16 cellular contexts compared by ENCODE assay signal in genomic region chr17:48734328-48735056, GRCh38. TPM values are rescaled to one million over a fixed set of nuclear protein-coding genes. Genes with fewer than 3 reads are reported as not detected.
DNase-seq lines count a peak whose midpoint lies in the region; ATAC-seq and TF ChIP-seq lines count a peak whose summit lies in the region.
"Had no signal": no experiment of that assay in that cellular context is flagged by ENCODE, and none has a peak within 500 bp of the region (broad histone marks: within the 10 kb centered on the region; RNA-seq: fewer than 3 reads in every experiment).

No MANE protein-coding gene starts in this region.

- H3K27me3 Mint-ChIP-seq in activated CD4-positive, alpha-beta T cell treated with anti-CD3 and anti-CD28 coated beads, Interleukin-2, amount 10 ng/mL, durations not matched to agents 7 days and 5 days, result peaks cover 95% of the 10 kb centered on the region
- H3K27me3 Mint-ChIP-seq in effector memory CD8-positive, alpha-beta T cell, result peaks cover 86 to 95% of the 10 kb centered on the region in 2 donors

- no peak overlapping the region for H3K4me3 Mint-ChIP-seq in activated CD4-positive, alpha-beta T cell treated with anti-CD3 and anti-CD28 coated beads, Interleukin-2, amount 10 ng/mL, durations not matched to agents 7 days and 5 days
- H3K4me3 Mint-ChIP-seq in effector memory CD8-positive, alpha-beta T cell, result no peak overlapping the region

- H3K4me3 ChIP-seq in H7 (ENCODE audit: insufficient read depth, low read depth, low read length) (peak overlapping the region; percentile 22; the same call in 1 of the 2 replicates), SK-N-MC (peak overlapping the region; percentile 74), sigmoid colon (no peak overlapping the region)
- H3K4me3 ChIP-seq: HAP-1 had no signal

- H3K4me1 Mint-ChIP-seq in activated CD4-positive, alpha-beta T cell treated with anti-CD3 and anti-CD28 coated beads, Interleukin-2, amount 10 ng/mL, durations not matched to agents 7 days and 5 days, result peaks cover 8% of the 10 kb centered on the region
- peaks cover 18% of the 10 kb centered on the region in 2 donors for H3K4me1 Mint-ChIP-seq in effector memory CD8-positive, alpha-beta T cell (ENCODE audit: low read depth in 2 of 2)

- H3K27me3 ChIP-seq in H7 (ENCODE audit: control insufficient read depth, insufficient read depth, low read length), result peaks cover 100% of the 10 kb centered on the region
- H3K27me3 ChIP-seq in sigmoid colon, result peaks cover 66 to 100% (median 96%) of the 10 kb centered on the region in 3 donors

- intact Hi-C loops in sigmoid colon (cut with DNase I), result no loop called here

- H3K27ac Mint-ChIP-seq in activated CD4-positive, alpha-beta T cell treated with anti-CD3 and anti-CD28 coated beads, Interleukin-2, amount 10 ng/mL, durations not matched to agents 7 days and 5 days, result no peak overlapping the region
- no peak overlapping the region for H3K27ac Mint-ChIP-seq in effector memory CD8-positive, alpha-beta T cell

- peak overlapping the region; percentile 84 for H3K9ac ChIP-seq in SK-N-MC (ENCODE audit: insufficient read length)

- no peak for TF ChIP-seq POLR2A in sigmoid colon (IDR thresholded peaks at IDR 0.05)

- CTCF ChIA-PET in activated CD4-positive, alpha-beta T cell treated with anti-CD3 and anti-CD28 coated beads, Interleukin-2, amount 10 ng/mL, durations not matched to agents 7 days and 5 days (lab: Charles Lee), result interaction anchor here (0.6 to 1.0 kb wide), 2 partner anchors 10 to 12 kb away, joined by 3 to 5 read pairs; no protein-coding TSS in a partner anchor

- no peaks in the 10 kb centered on the region for H3K9me3 ChIP-seq in SK-N-MC (ENCODE audit: low read depth, low read length)
- H3K9me3 ChIP-seq in sigmoid colon, result no peaks in the 10 kb centered on the region
- H3K9me3 ChIP-seq: HAP-1 had no signal

- TF ChIP-seq EP300 in sigmoid colon (IDR thresholded peaks at IDR 0.05), result no peak

- peaks cover 3% of the 10 kb centered on the region for H3K36me3 Mint-ChIP-seq in activated CD4-positive, alpha-beta T cell treated with anti-CD3 and anti-CD28 coated beads, Interleukin-2, amount 10 ng/mL, durations not matched to agents 7 days and 5 days (ENCODE audit: low read depth)
- peaks cover 2% of the 10 kb centered on the region for H3K36me3 Mint-ChIP-seq in effector memory CD8-positive, alpha-beta T cell (ENCODE audit: insufficient read depth)
- H3K36me3 Mint-ChIP-seq: CD4-positive, alpha-beta memory T cell had no signal

- H3K27ac ChIP-seq in SK-N-MC, result peak overlapping the region; percentile 99
- no peak overlapping the region for H3K27ac ChIP-seq in sigmoid colon

- WGBS in sigmoid colon, 2 donors, result 33 to 74% methylated on average over 14 of the region's 14 CpGs

- H3K36me3 ChIP-seq in H7 (replicated peaks; ENCODE audit: control insufficient read depth, insufficient read depth, low read length), result no peaks in the 10 kb centered on the region
- H3K36me3 ChIP-seq in SK-N-MC (ENCODE audit: insufficient read depth, low read length), result no peaks in the 10 kb centered on the region
- no peaks in the 10 kb centered on the region for H3K36me3 ChIP-seq in sigmoid colon
- H3K36me3 ChIP-seq: HAP-1 had no signal

- peaks cover 0 to 11% (median 8%) of the 10 kb centered on the region in 4 donors for H3K4me1 ChIP-seq in sigmoid colon

- no peak for ATAC-seq in effector memory CD8-positive, alpha-beta T cell (replicated peaks)
- ATAC-seq in HG02884 (IDR thresholded peaks at IDR 0.05; ENCODE audit: unreplicated experiment), result no peak

- no peak for TF ChIP-seq CTCF in sigmoid colon (IDR thresholded peaks at IDR 0.05)

- POLR2A ChIA-PET in activated CD4-positive, alpha-beta T cell treated with anti-CD3 and anti-CD28 coated beads, Interleukin-2, amount 10 ng/mL, durations not matched to agents 7 days and 5 days (lab: Charles Lee), result no interaction called here

- H3K9me3 Mint-ChIP-seq in activated CD4-positive, alpha-beta T cell treated with anti-CD3 and anti-CD28 coated beads, Interleukin-2, amount 10 ng/mL, durations not matched to agents 7 days and 5 days, result no peaks in the 10 kb centered on the region
- H3K9me3 Mint-ChIP-seq in effector memory CD8-positive, alpha-beta T cell, result no peaks in the 10 kb centered on the region

- DNase-seq in H7 (no peak), SK-N-MC (ENCODE audit: low read depth, low spot score) (no peak), left kidney (ENCODE audit: low read depth, low spot score) (peak; percentile 72), sigmoid colon (peak; percentile 46), NCI-H510A (lab: John Stamatoyannopoulos, UW) (no peak)
- no peak for DNase-seq in activated CD4-positive, alpha-beta T cell treated with anti-CD3 and anti-CD28 coated beads, Interleukin-2, amount 10 ng/mL, durations not matched to agents 7 days and 5 days
- no peak for DNase-seq in effector memory CD8-positive, alpha-beta T cell
- DNase-seq: ACHN; CD4-positive, alpha-beta memory T cell; Kasumi-1; NCI-H1417 treated with DMSO at 0.1 percent for 48 hours; NCI-H2029 treated with DMSO at 0.1 percent for 48 hours; NCI-H524 had no signal

RNA-seq across cellular contexts. Expression of gene HOXB13, which starts 5.9 kb away (rescaled TPM):
- total RNA-seq in H7 (2014; rRNA removed; shearing (Covaris generic)), result 7.9 and 11.1 TPM in 2 replicates
- total RNA-seq in sigmoid colon, result 1 to 10 TPM in 2 of 4 donors, under 1 TPM in 2; 0.36 to 1.5 (median 1.0) TPM
- polyA plus RNA-seq in sigmoid colon, result 10 to 100 TPM; 19.4 to 49.2 (median 26.4) TPM
- total RNA-seq in activated CD4-positive, alpha-beta T cell treated with anti-CD3 and anti-CD28 coated beads, Interleukin-2, amount 10 ng/mL, durations not matched to agents 7 days and 5 days, result not detected
- total RNA-seq: CD4-positive, alpha-beta memory T cell had no signal
- polyA plus RNA-seq: CD4-positive, alpha-beta memory T cell had no signal

RNA-seq across cellular contexts. Expression of gene PRAC2, which starts 11.5 kb away (rescaled TPM):
- total RNA-seq in H7 (2014; rRNA removed; shearing (Covaris generic)), result 40.8 and 40.9 TPM in 2 replicates
- 1 to 10 TPM in 1 of 4 donors, not detected in 3; 2.1 TPM for total RNA-seq in sigmoid colon
- 10 to 100 TPM in 2 of 3 donors, 1 to 10 TPM in 1; 7.2 to 20.3 (median 17.5) TPM for polyA plus RNA-seq in sigmoid colon
- total RNA-seq in activated CD4-positive, alpha-beta T cell treated with anti-CD3 and anti-CD28 coated beads, Interleukin-2, amount 10 ng/mL, durations not matched to agents 7 days and 5 days, result not detected
- total RNA-seq: CD4-positive, alpha-beta memory T cell had no signal
- polyA plus RNA-seq: CD4-positive, alpha-beta memory T cell had no signal

RNA-seq across cellular contexts. Expression of gene PRAC1, which starts 12.2 kb away (rescaled TPM):
- total RNA-seq in H7 (2014; rRNA removed; shearing (Covaris generic)), result 156 and 173 TPM in 2 replicates
- 10 to 100 TPM in 1 of 4 donors, 1 to 10 TPM in 1, not detected in 2; 9.1 to 13.5 TPM for total RNA-seq in sigmoid colon
- 100 to 1,000 TPM; 388 to 572 (median 408) TPM for polyA plus RNA-seq in sigmoid colon
- not detected for total RNA-seq in activated CD4-positive, alpha-beta T cell treated with anti-CD3 and anti-CD28 coated beads, Interleukin-2, amount 10 ng/mL, durations not matched to agents 7 days and 5 days
- total RNA-seq: CD4-positive, alpha-beta memory T cell; RPMI7951 had no signal
- polyA plus RNA-seq: CD4-positive, alpha-beta memory T cell had no signal

Comparison
In these comparisons a context has a peak if more than half of its experiments do, and no peak if none do; other contexts are left out.
1. DNase-seq: peak in left kidney (single experiment) and sigmoid colon (single experiment); none in H7 (single experiment), SK-N-MC (single experiment), activated CD4-positive, alpha-beta T cell treated with anti-CD3 and anti-CD28 coated beads, Interleukin-2, amount 10 ng/mL, durations not matched to agents 7 days and 5 days (single experiment), effector memory CD8-positive, alpha-beta T cell (0 of 3) and NCI-H510A (single experiment).
2. H3K4me3 ChIP-seq: peak in H7 (single experiment) and SK-N-MC (single experiment); none in sigmoid colon (0 of 4).
3. RNA of gene PRAC2, which starts 11.5 kb away (total RNA-seq): 40.8 to 40.9 TPM in H7; 2.1 TPM in sigmoid colon and not detected in activated CD4-positive, alpha-beta T cell treated with anti-CD3 and anti-CD28 coated beads, Interleukin-2, amount 10 ng/mL, durations not matched to agents 7 days and 5 days; every median in the first group is over 10 times any median in the second.
4. RNA of gene PRAC1, which starts 12.2 kb away (total RNA-seq): 156 to 173 TPM in H7; 9.1 to 13.5 TPM in sigmoid colon and not detected in activated CD4-positive, alpha-beta T cell treated with anti-CD3 and anti-CD28 coated beads, Interleukin-2, amount 10 ng/mL, durations not matched to agents 7 days and 5 days; every median in the first group is over 10 times any median in the second.